10 cellular contexts compared by ENCODE assay signal in the genomic region with DNA sequence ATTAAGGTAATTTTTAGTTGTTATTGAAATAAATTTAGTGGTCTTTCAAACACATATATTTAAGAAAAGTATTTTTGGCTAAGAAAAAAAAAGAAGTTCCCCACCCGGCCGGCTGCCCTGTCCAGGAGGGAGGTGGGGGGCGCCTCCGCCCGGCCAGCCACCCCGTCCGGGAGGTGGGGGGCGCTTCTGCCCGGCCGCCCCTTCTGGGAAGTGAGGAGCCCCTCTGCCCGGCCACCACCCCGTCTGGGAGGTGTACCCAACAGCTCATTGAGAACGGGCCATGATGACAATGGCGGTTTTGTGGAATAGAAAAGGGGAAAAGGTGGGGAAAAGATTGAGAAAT. TPM values are rescaled to one million over a fixed set of nuclear protein-coding genes. Genes with fewer than 3 reads are reported as not detected.
DNase-seq lines count a peak whose midpoint lies in the region; ATAC-seq and TF ChIP-seq lines count a peak whose summit lies in the region.
"Not testable (repeated sequence)": the region's sequence is repeated elsewhere in the genome, so short reads cannot be mapped to it uniquely, and the experiment has no call there.
"Had no signal": no experiment of that assay in that cellular context is flagged by ENCODE, and none has a peak within 500 bp of the region (broad histone marks: within the 10 kb centered on the region; RNA-seq: fewer than 3 reads in every experiment).

No MANE protein-coding gene starts in this region.

- peak overlapping the region in 2 of 3 donors; percentile 96 to 97 for H3K27ac Mint-ChIP-seq in CD4-positive, CD25-positive, alpha-beta regulatory T cell
- H3K27ac Mint-ChIP-seq in activated CD4-positive, alpha-beta memory T cell treated with anti-CD3 and anti-CD28 coated beads for 36 hours: peak overlapping the region; percentile 95
- peak overlapping the region; percentile 96 for H3K27ac Mint-ChIP-seq in activated naive CD4-positive, alpha-beta T cell treated with anti-CD3 and anti-CD28 coated beads, Interleukin-2, amount 10 ng/mL, durations not matched to agents 7 days and 5 days
- peak overlapping the region; percentile 95 to 96 for H3K27ac Mint-ChIP-seq in effector memory CD8-positive, alpha-beta T cell
- peak overlapping the region in 7 of 9 donors; percentile 91 to 98 (median 94) for H3K27ac Mint-ChIP-seq in naive thymus-derived CD4-positive, alpha-beta T cell
- peak overlapping the region; percentile 98 for H3K27ac Mint-ChIP-seq in stimulated activated effector memory CD8-positive, alpha-beta T cell treated with anti-CD3 and anti-CD28 coated beads, Interleukin-12 subunit alpha, Interleukin-12 subunit beta, amount 100 ng/mL, for 72 hours

- H3K4me3 ChIP-seq in CD4-positive, CD25-positive, alpha-beta regulatory T cell (ENCODE audit: low read depth, low read length); naive thymus-derived CD4-positive, alpha-beta T cell (ENCODE audit: low read length); upper lobe of right lung: not testable (repeated sequence)

- not testable (repeated sequence) for TF ChIP-seq CTCF in upper lobe of right lung (IDR thresholded peaks at IDR 0.05)

- ATAC-seq in CD4-positive, CD25-positive, alpha-beta regulatory T cell (ENCODE audit: low read depth in 2 of 2); effector memory CD8-positive, alpha-beta T cell (replicated peaks); naive thymus-derived CD4-positive, alpha-beta T cell; stimulated activated effector memory CD8-positive, alpha-beta T cell treated with anti-CD3 and anti-CD28 coated beads, Interleukin-12 subunit alpha, Interleukin-12 subunit beta, amount 100 ng/mL, for 72 hours; upper lobe of right lung: not testable (repeated sequence)

- not testable (repeated sequence) for H3K36me3 ChIP-seq in CD4-positive, CD25-positive, alpha-beta regulatory T cell (ENCODE audit: control insufficient read depth, insufficient read depth, low read length); KOPT-K1 (ENCODE audit: insufficient read depth, low read length); naive thymus-derived CD4-positive, alpha-beta T cell (ENCODE audit: control insufficient read depth in 2 of 3, insufficient read depth in 3 of 3, low read length in 3 of 3); upper lobe of right lung

- H3K4me3 Mint-ChIP-seq in CD4-positive, CD25-positive, alpha-beta regulatory T cell: peak overlapping the region in 1 of 4 donors; percentile 63
- H3K4me3 Mint-ChIP-seq in activated CD4-positive, alpha-beta memory T cell treated with anti-CD3 and anti-CD28 coated beads for 36 hours; activated naive CD4-positive, alpha-beta T cell treated with anti-CD3 and anti-CD28 coated beads, Interleukin-2, amount 10 ng/mL, durations not matched to agents 7 days and 5 days: not testable (repeated sequence)
- H3K4me3 Mint-ChIP-seq in effector memory CD8-positive, alpha-beta T cell: peak overlapping the region; percentile 64 to 78
- H3K4me3 Mint-ChIP-seq in naive thymus-derived CD4-positive, alpha-beta T cell: peak overlapping the region in 2 of 10 donors; percentile 69 to 88
- peak overlapping the region; percentile 40 for H3K4me3 Mint-ChIP-seq in stimulated activated effector memory CD8-positive, alpha-beta T cell treated with anti-CD3 and anti-CD28 coated beads, Interleukin-12 subunit alpha, Interleukin-12 subunit beta, amount 100 ng/mL, for 72 hours

- not testable (repeated sequence) for H3K27me3 Mint-ChIP-seq in CD4-positive, CD25-positive, alpha-beta regulatory T cell; activated CD4-positive, alpha-beta memory T cell treated with anti-CD3 and anti-CD28 coated beads for 36 hours; activated naive CD4-positive, alpha-beta T cell treated with anti-CD3 and anti-CD28 coated beads, Interleukin-2, amount 10 ng/mL, durations not matched to agents 7 days and 5 days; effector memory CD8-positive, alpha-beta T cell; naive thymus-derived CD4-positive, alpha-beta T cell

- DNase-seq in CD4-positive, CD25-positive, alpha-beta regulatory T cell; activated CD4-positive, alpha-beta memory T cell treated with anti-CD3 and anti-CD28 coated beads for 36 hours; activated naive CD4-positive, alpha-beta T cell treated with anti-CD3 and anti-CD28 coated beads, Interleukin-2, amount 10 ng/mL, durations not matched to agents 7 days and 5 days; effector memory CD8-positive, alpha-beta T cell; naive thymus-derived CD4-positive, alpha-beta T cell; stimulated activated effector memory CD8-positive, alpha-beta T cell treated with anti-CD3 and anti-CD28 coated beads, Interleukin-12 subunit alpha, Interleukin-12 subunit beta, amount 100 ng/mL, for 72 hours (ENCODE audit: low spot score in 2 of 2); upper lobe of right lung: not testable (repeated sequence)

- not testable (repeated sequence) for H3K27me3 ChIP-seq in CD4-positive, CD25-positive, alpha-beta regulatory T cell (ENCODE audit: control insufficient read depth, insufficient read depth, low read length); naive thymus-derived CD4-positive, alpha-beta T cell (ENCODE audit: control insufficient read depth in 2 of 2, insufficient read depth in 2 of 2, low read length in 2 of 2); upper lobe of right lung

- intact Hi-C loops in activated CD4-positive, alpha-beta memory T cell treated with anti-CD3 and anti-CD28 coated beads for 36 hours (cut with micrococcal nuclease): loop anchor here (2.0 kb wide), 1 partner anchor 16 kb away; no protein-coding TSS in a partner anchor
- intact Hi-C loops in naive thymus-derived CD4-positive, alpha-beta T cell (cut with micrococcal nuclease): loop anchor here in 1 of 2 donors (5.0 kb wide), 2 partner anchors 201 to 1564 kb away; partner anchors contain the start of genes RICTOR and RPL37
- intact Hi-C loops in upper lobe of right lung (cut with DNase I): not testable (repeated sequence)

- not testable (repeated sequence) for H3K27ac ChIP-seq in CD4-positive, CD25-positive, alpha-beta regulatory T cell (ENCODE audit: insufficient read depth, low read length, poor library complexity, severe bottlenecking)
- H3K27ac ChIP-seq in KOPT-K1 (ENCODE audit: low read depth, low read length, poor library complexity, severe bottlenecking) (peak overlapping the region; percentile 81), upper lobe of right lung (peak overlapping the region; percentile 76)
- peak overlapping the region; percentile 3 for H3K27ac ChIP-seq in naive thymus-derived CD4-positive, alpha-beta T cell (ENCODE audit: low read depth, low read length)

- CTCF ChIA-PET in activated CD4-positive, alpha-beta memory T cell treated with anti-CD3 and anti-CD28 coated beads for 36 hours (lab: Charles Lee): interaction anchor here (0.6 to 2.6 kb wide), 2 partner anchors 11 to 351 kb away, joined by 3 to 19 read pairs; no protein-coding TSS in a partner anchor
- CTCF ChIA-PET in activated naive CD4-positive, alpha-beta T cell treated with anti-CD3 and anti-CD28 coated beads, Interleukin-2, amount 10 ng/mL, durations not matched to agents 7 days and 5 days (lab: Charles Lee): interaction anchor here (1.1 to 2.8 kb wide), 2 partner anchors 56 to 61 kb away, joined by 3 to 26 read pairs; no protein-coding TSS in a partner anchor
- CTCF ChIA-PET in naive thymus-derived CD4-positive, alpha-beta T cell (lab: Charles Lee): interaction anchor here (0.9 to 5.5 kb wide), 3 partner anchors 9 to 55 kb away, joined by 3 to 42 read pairs (median 5); partner anchors contain the start of gene FYB1

- H3K4me1 ChIP-seq in CD4-positive, CD25-positive, alpha-beta regulatory T cell (ENCODE audit: control insufficient read depth, insufficient read depth, low read length, poor library complexity, severe bottlenecking): peaks cover 22% of the 10 kb centered on the region
- peaks cover 34 to 49% of the 10 kb centered on the region in 2 donors for H3K4me1 ChIP-seq in naive thymus-derived CD4-positive, alpha-beta T cell (ENCODE audit: control insufficient read depth in 2 of 2, insufficient read depth in 2 of 2, low read length in 2 of 2)
- peaks cover 21% of the 10 kb centered on the region for H3K4me1 ChIP-seq in upper lobe of right lung

- POLR2A ChIA-PET in activated CD4-positive, alpha-beta memory T cell treated with anti-CD3 and anti-CD28 coated beads for 36 hours (lab: Charles Lee): interaction anchor here (1.1 kb wide), 1 partner anchor 56 kb away, joined by 3 read pairs; no protein-coding TSS in a partner anchor
- POLR2A ChIA-PET in naive thymus-derived CD4-positive, alpha-beta T cell (lab: Charles Lee): interaction anchor here (0.6 to 4.4 kb wide), 9 partner anchors 8 to 113 kb away, joined by 3 to 52 read pairs (median 4); partner anchors contain the start of gene FYB1

- H3K9me3 ChIP-seq in CD4-positive, CD25-positive, alpha-beta regulatory T cell (ENCODE audit: control insufficient read depth in 2 of 2, low read length in 2 of 2); KOPT-K1 (ENCODE audit: insufficient read depth, low read length, poor library complexity, severe bottlenecking); naive thymus-derived CD4-positive, alpha-beta T cell (ENCODE audit: control insufficient read depth in 2 of 3, low read length in 3 of 3); upper lobe of right lung: not testable (repeated sequence)

- peaks cover 18 to 58% (median 30%) of the 10 kb centered on the region in 4 donors for H3K4me1 Mint-ChIP-seq in CD4-positive, CD25-positive, alpha-beta regulatory T cell
- peaks cover 46% of the 10 kb centered on the region for H3K4me1 Mint-ChIP-seq in activated CD4-positive, alpha-beta memory T cell treated with anti-CD3 and anti-CD28 coated beads for 36 hours (ENCODE audit: low read depth)
- H3K4me1 Mint-ChIP-seq in activated naive CD4-positive, alpha-beta T cell treated with anti-CD3 and anti-CD28 coated beads, Interleukin-2, amount 10 ng/mL, durations not matched to agents 7 days and 5 days: peaks cover 48% of the 10 kb centered on the region
- peaks cover 29 to 38% of the 10 kb centered on the region in 2 donors for H3K4me1 Mint-ChIP-seq in effector memory CD8-positive, alpha-beta T cell (ENCODE audit: low read depth in 2 of 2)
- peaks cover 24 to 52% (median 42%) of the 10 kb centered on the region in 7 donors for H3K4me1 Mint-ChIP-seq in naive thymus-derived CD4-positive, alpha-beta T cell
- peaks cover 41% of the 10 kb centered on the region for H3K4me1 Mint-ChIP-seq in stimulated activated effector memory CD8-positive, alpha-beta T cell treated with anti-CD3 and anti-CD28 coated beads, Interleukin-12 subunit alpha, Interleukin-12 subunit beta, amount 100 ng/mL, for 72 hours

- not testable (repeated sequence) for H3K36me3 Mint-ChIP-seq in CD4-positive, CD25-positive, alpha-beta regulatory T cell; activated CD4-positive, alpha-beta memory T cell treated with anti-CD3 and anti-CD28 coated beads for 36 hours; stimulated activated effector memory CD8-positive, alpha-beta T cell treated with anti-CD3 and anti-CD28 coated beads, Interleukin-12 subunit alpha, Interleukin-12 subunit beta, amount 100 ng/mL, for 72 hours
- H3K36me3 Mint-ChIP-seq in activated naive CD4-positive, alpha-beta T cell treated with anti-CD3 and anti-CD28 coated beads, Interleukin-2, amount 10 ng/mL, durations not matched to agents 7 days and 5 days: peaks cover 14% of the 10 kb centered on the region
- H3K36me3 Mint-ChIP-seq in effector memory CD8-positive, alpha-beta T cell (ENCODE audit: insufficient read depth): peaks cover 11% of the 10 kb centered on the region
- H3K36me3 Mint-ChIP-seq in naive thymus-derived CD4-positive, alpha-beta T cell: peaks cover 0 to 19% (median 0%) of the 10 kb centered on the region in 5 donors

- not testable (repeated sequence) for H3K9me3 Mint-ChIP-seq in CD4-positive, CD25-positive, alpha-beta regulatory T cell; activated naive CD4-positive, alpha-beta T cell treated with anti-CD3 and anti-CD28 coated beads, Interleukin-2, amount 10 ng/mL, durations not matched to agents 7 days and 5 days; effector memory CD8-positive, alpha-beta T cell; naive thymus-derived CD4-positive, alpha-beta T cell; stimulated activated effector memory CD8-positive, alpha-beta T cell treated with anti-CD3 and anti-CD28 coated beads, Interleukin-12 subunit alpha, Interleukin-12 subunit beta, amount 100 ng/mL, for 72 hours
- H3K9me3 Mint-ChIP-seq in activated CD4-positive, alpha-beta memory T cell treated with anti-CD3 and anti-CD28 coated beads for 36 hours: peaks cover 10% of the 10 kb centered on the region

RNA-seq across cellular contexts. Expression of gene FYB1, which starts 53.5 kb away (rescaled TPM):
- 639 TPM for total RNA-seq in CD4-positive, CD25-positive, alpha-beta regulatory T cell
- polyA plus RNA-seq in CD4-positive, CD25-positive, alpha-beta regulatory T cell: 100 to 1,000 TPM; 197 to 254 (median 226) TPM
- 100 to 1,000 TPM; 105 to 106 TPM for total RNA-seq in activated CD4-positive, alpha-beta memory T cell treated with anti-CD3 and anti-CD28 coated beads for 36 hours
- 100 to 1,000 TPM; 310 to 701 (median 497) TPM for total RNA-seq in naive thymus-derived CD4-positive, alpha-beta T cell
- 100 to 1,000 TPM; 342 to 488 TPM for polyA plus RNA-seq in naive thymus-derived CD4-positive, alpha-beta T cell
- 45.0 TPM for total RNA-seq in upper lobe of right lung
- total RNA-seq: H1, HT1080 had no signal
- polyA plus RNA-seq: H1 had no signal
